ENCODE assay signal across 2 cellular contexts in the genomic region with DNA sequence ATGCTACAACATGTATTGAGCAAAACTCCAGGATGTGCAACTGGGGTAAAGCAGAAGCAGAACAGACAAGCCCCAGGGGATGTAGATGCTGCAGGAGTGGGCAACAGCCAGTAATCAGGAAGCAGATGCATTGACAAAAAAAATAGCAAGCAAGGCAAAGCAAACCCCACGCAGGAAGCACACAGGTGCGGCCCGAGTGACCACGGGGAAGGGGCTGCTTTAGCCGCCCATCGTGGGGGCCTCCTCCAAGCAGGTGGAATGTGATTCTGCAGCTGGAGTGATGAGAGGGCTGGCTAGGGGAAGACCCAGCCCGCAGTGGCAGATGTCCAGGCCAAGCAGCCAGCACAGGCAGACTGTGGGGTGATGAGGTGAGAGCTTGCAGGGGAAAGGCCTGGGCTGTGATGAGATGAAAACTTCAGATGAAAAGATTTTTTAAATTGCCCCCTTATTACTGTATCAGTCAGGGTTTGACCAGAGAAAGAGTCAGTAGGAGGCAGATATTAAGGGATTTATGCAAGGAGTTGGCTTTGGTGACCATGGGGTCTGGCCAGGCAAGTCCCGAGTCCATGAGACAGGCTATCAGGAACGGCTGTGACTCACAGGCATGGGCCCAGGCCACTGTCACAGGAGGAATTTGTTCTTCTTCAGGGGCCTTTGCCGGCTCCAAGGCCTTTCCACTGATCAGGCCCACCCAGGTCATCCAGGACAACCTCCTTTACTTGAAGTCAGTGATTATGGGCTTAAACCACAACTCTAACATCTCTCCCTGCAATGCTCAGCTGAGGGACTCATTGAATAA.
TF ChIP-seq lines count a peak whose summit lies in the region.

No MANE protein-coding gene starts in this region.

TF ChIP-seq in SK-N-SH, 30 proteins besides CTCF, POLR2A, EP300 and RAD21 (continued from another document):
- TF ChIP-seq, protein P1, sequence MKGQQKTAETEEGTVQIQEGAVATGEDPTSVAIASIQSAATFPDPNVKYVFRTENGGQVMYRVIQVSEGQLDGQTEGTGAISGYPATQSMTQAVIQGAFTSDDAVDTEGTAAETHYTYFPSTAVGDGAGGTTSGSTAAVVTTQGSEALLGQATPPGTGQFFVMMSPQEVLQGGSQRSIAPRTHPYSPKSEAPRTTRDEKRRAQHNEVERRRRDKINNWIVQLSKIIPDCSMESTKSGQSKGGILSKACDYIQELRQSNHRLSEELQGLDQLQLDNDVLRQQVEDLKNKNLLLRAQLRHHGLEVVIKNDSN (IDR thresholded peaks at IDR 0.05; ENCODE audit: borderline replicate concordance, low read depth) = no peak
- no peak for TF ChIP-seq YY1 (IDR thresholded peaks at IDR 0.05; ENCODE audit: low read depth)
- TF ChIP-seq FOXM1 (IDR thresholded peaks at IDR 0.05; ENCODE audit: low read depth) = no peak
- TF ChIP-seq RCOR1 (IDR thresholded peaks at IDR 0.05; ENCODE audit: low read length) = peak; percentile 14; the same call in 1 of the 2 replicates
- TF ChIP-seq, protein P2, sequence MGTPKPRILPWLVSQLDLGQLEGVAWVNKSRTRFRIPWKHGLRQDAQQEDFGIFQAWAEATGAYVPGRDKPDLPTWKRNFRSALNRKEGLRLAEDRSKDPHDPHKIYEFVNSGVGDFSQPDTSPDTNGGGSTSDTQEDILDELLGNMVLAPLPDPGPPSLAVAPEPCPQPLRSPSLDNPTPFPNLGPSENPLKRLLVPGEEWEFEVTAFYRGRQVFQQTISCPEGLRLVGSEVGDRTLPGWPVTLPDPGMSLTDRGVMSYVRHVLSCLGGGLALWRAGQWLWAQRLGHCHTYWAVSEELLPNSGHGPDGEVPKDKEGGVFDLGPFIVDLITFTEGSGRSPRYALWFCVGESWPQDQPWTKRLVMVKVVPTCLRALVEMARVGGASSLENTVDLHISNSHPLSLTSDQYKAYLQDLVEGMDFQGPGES (IDR thresholded peaks at IDR 0.05; ENCODE audit: low read depth, low read length) = no peak
- no peak for TF ChIP-seq TAF1 (IDR thresholded peaks at IDR 0.05; ENCODE audit: borderline replicate concordance, low read depth, low read length)
- peak; percentile 19 for TF ChIP-seq CHD2 (IDR thresholded peaks at IDR 0.05; ENCODE audit: low read length, partially characterized antibody)
- TF ChIP-seq TCF12 (IDR thresholded peaks at IDR 0.05) = no peak
- TF ChIP-seq GATA2 (CRISPR knock-in tag; IDR thresholded peaks at IDR 0.05) = 0 out of 2 replicates have a peak, but pooled peaks have one; percentile 6

TF ChIP-seq in SK-N-SH treated with all-trans-retinoic acid at 6 μM for 48 hours, 23 proteins besides CTCF, POLR2A, EP300 and RAD21 (continued from another document):
- TF ChIP-seq, protein P3, sequence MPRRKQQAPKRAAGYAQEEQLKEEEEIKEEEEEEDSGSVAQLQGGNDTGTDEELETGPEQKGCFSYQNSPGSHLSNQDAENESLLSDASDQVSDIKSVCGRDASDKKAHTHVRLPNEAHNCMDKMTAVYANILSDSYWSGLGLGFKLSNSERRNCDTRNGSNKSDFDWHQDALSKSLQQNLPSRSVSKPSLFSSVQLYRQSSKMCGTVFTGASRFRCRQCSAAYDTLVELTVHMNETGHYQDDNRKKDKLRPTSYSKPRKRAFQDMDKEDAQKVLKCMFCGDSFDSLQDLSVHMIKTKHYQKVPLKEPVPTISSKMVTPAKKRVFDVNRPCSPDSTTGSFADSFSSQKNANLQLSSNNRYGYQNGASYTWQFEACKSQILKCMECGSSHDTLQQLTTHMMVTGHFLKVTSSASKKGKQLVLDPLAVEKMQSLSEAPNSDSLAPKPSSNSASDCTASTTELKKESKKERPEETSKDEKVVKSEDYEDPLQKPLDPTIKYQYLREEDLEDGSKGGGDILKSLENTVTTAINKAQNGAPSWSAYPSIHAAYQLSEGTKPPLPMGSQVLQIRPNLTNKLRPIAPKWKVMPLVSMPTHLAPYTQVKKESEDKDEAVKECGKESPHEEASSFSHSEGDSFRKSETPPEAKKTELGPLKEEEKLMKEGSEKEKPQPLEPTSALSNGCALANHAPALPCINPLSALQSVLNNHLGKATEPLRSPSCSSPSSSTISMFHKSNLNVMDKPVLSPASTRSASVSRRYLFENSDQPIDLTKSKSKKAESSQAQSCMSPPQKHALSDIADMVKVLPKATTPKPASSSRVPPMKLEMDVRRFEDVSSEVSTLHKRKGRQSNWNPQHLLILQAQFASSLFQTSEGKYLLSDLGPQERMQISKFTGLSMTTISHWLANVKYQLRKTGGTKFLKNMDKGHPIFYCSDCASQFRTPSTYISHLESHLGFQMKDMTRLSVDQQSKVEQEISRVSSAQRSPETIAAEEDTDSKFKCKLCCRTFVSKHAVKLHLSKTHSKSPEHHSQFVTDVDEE (CRISPR knock-in tag; IDR thresholded peaks at IDR 0.05) = no peak
- TF ChIP-seq, protein P4, sequence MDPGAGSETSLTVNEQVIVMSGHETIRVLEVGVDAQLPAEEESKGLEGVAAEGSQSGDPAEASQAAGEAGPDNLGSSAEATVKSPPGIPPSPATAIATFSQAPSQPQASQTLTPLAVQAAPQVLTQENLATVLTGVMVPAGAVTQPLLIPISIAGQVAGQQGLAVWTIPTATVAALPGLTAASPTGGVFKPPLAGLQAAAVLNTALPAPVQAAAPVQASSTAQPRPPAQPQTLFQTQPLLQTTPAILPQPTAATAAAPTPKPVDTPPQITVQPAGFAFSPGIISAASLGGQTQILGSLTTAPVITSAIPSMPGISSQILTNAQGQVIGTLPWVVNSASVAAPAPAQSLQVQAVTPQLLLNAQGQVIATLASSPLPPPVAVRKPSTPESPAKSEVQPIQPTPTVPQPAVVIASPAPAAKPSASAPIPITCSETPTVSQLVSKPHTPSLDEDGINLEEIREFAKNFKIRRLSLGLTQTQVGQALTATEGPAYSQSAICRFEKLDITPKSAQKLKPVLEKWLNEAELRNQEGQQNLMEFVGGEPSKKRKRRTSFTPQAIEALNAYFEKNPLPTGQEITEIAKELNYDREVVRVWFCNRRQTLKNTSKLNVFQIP (CRISPR knock-in tag; IDR thresholded peaks at IDR 0.05; ENCODE audit: borderline replicate concordance, low read depth) = no peak
- TF ChIP-seq RARB (CRISPR knock-in tag; IDR thresholded peaks at IDR 0.05) (no peak), ZC3H10 (CRISPR knock-in tag; IDR thresholded peaks at IDR 0.05) (no peak), CSDC2 (CRISPR knock-in tag; IDR thresholded peaks at IDR 0.05) (no peak), OSR1 (CRISPR knock-in tag; IDR thresholded peaks at IDR 0.05) (no peak), GLIS3 (CRISPR knock-in tag; IDR thresholded peaks at IDR 0.05) (no peak), ZFP3 (CRISPR knock-in tag; IDR thresholded peaks at IDR 0.05) (no peak)
- TF ChIP-seq, protein P5, sequence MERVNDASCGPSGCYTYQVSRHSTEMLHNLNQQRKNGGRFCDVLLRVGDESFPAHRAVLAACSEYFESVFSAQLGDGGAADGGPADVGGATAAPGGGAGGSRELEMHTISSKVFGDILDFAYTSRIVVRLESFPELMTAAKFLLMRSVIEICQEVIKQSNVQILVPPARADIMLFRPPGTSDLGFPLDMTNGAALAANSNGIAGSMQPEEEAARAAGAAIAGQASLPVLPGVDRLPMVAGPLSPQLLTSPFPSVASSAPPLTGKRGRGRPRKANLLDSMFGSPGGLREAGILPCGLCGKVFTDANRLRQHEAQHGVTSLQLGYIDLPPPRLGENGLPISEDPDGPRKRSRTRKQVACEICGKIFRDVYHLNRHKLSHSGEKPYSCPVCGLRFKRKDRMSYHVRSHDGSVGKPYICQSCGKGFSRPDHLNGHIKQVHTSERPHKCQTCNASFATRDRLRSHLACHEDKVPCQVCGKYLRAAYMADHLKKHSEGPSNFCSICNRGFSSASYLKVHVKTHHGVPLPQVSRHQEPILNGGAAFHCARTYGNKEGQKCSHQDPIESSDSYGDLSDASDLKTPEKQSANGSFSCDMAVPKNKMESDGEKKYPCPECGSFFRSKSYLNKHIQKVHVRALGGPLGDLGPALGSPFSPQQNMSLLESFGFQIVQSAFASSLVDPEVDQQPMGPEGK (CRISPR knock-in tag; IDR thresholded peaks at IDR 0.05; ENCODE audit: borderline replicate concordance) = no peak
